15 cellular contexts compared by ENCODE assay signal in genomic region chr19:5969476-5969875, GRCh38. TPM values are rescaled to one million over a fixed set of nuclear protein-coding genes. Genes with fewer than 3 reads are reported as not detected.
DNase-seq lines count a peak whose midpoint lies in the region; ATAC-seq and TF ChIP-seq lines count a peak whose summit lies in the region.
"Had no signal": no experiment of that assay in that cellular context is flagged by ENCODE, and none has a peak within 500 bp of the region (broad histone marks: within the 10 kb centered on the region; RNA-seq: fewer than 3 reads in every experiment).

No MANE protein-coding gene starts in this region.

- no peak overlapping the region for H3K4me3 Mint-ChIP-seq in activated naive CD4-positive, alpha-beta T cell treated with anti-CD3 and anti-CD28 coated beads, Interleukin-2, amount 50 U/mL, for 24 hours
- H3K4me3 Mint-ChIP-seq in activated T-helper 17 cell treated with anti-CD3 and anti-CD28 coated beads, Interleukin-2, amount 50 U/mL, for 72 hours = no peak overlapping the region
- H3K4me3 Mint-ChIP-seq: neural crest cell; stimulated activated naive CD8-positive, alpha-beta T cell treated with anti-CD3 and anti-CD28 coated beads, Interleukin-15, Interleukin-2, amounts not matched to agents 100 ng/mL and 50 ng/mL, for 24 hours had no signal

- no peak for DNase-seq in activated naive CD4-positive, alpha-beta T cell treated with anti-CD3 and anti-CD28 coated beads, Interleukin-2, amount 50 U/mL, for 16 hours
- DNase-seq in thyroid gland = no peak
- DNase-seq in NCI-H187 (lab: John Stamatoyannopoulos, UW) = no peak
- no peak for DNase-seq in breast epithelium (ENCODE audit: low spot score in 2 of 2)
- no peak for DNase-seq in NCI-H2196 (lab: John Stamatoyannopoulos, UW; ENCODE audit: unreplicated experiment)
- DNase-seq: activated CD8-positive, alpha-beta memory T cell treated with anti-CD3 and anti-CD28 coated beads, Interleukin-2, amount 50 U/mL, for 48 hours; cortex of kidney; NCI-H1048 had no signal

- H3K27ac Mint-ChIP-seq in activated naive CD4-positive, alpha-beta T cell treated with anti-CD3 and anti-CD28 coated beads, Interleukin-2, amount 50 U/mL, for 24 hours = peak overlapping the region; percentile 41
- peak overlapping the region; percentile 77 for H3K27ac Mint-ChIP-seq in activated T-helper 17 cell treated with anti-CD3 and anti-CD28 coated beads, Interleukin-2, amount 50 U/mL, for 72 hours

- peaks cover 87% of the 10 kb centered on the region for H3K4me1 Mint-ChIP-seq in activated naive CD4-positive, alpha-beta T cell treated with anti-CD3 and anti-CD28 coated beads, Interleukin-2, amount 50 U/mL, for 24 hours
- peaks cover 40% of the 10 kb centered on the region for H3K4me1 Mint-ChIP-seq in activated T-helper 17 cell treated with anti-CD3 and anti-CD28 coated beads, Interleukin-2, amount 50 U/mL, for 72 hours

- H3K36me3 Mint-ChIP-seq in activated naive CD4-positive, alpha-beta T cell treated with anti-CD3 and anti-CD28 coated beads, Interleukin-2, amount 50 U/mL, for 24 hours = peaks cover 2% of the 10 kb centered on the region
- peaks cover 50% of the 10 kb centered on the region for H3K36me3 Mint-ChIP-seq in activated T-helper 17 cell treated with anti-CD3 and anti-CD28 coated beads, Interleukin-2, amount 50 U/mL, for 72 hours (ENCODE audit: low read depth)

- intact Hi-C loops in thyroid gland (cut with DNase I) = loop anchor here (10.0 kb wide), 1 partner anchor 165 kb away; the partner anchor contains the start of gene NRTN
- intact Hi-C loops in breast epithelium (cut with DNase I; ENCODE audit: low total_unique reads) = no loop called here

- ATAC-seq in activated T-helper 17 cell treated with anti-CD3 and anti-CD28 coated beads, Interleukin-2, amount 50 U/mL, for 72 hours (replicated peaks) = no peak

- H3K27me3 ChIP-seq in mucosa of stomach (ENCODE audit: control insufficient read depth, insufficient read depth, low read length) (no peaks in the 10 kb centered on the region), thyroid gland (no peaks in the 10 kb centered on the region), breast epithelium (no peaks in the 10 kb centered on the region)

- TF ChIP-seq CTCF in thyroid gland (IDR thresholded peaks at IDR 0.05) (no peak), breast epithelium (IDR thresholded peaks at IDR 0.05) (no peak)

- H3K9me3 ChIP-seq in mucosa of stomach (ENCODE audit: control insufficient read depth, low read length) (no peaks in the 10 kb centered on the region), thyroid gland (no peaks in the 10 kb centered on the region), breast epithelium (no peaks in the 10 kb centered on the region)

- H3K36me3 ChIP-seq in mucosa of stomach (ENCODE audit: control insufficient read depth, insufficient read depth, low read length) (no peaks in the 10 kb centered on the region), thyroid gland (peaks cover 0 to 4% of the 10 kb centered on the region in 2 donors), breast epithelium (no peaks in the 10 kb centered on the region)

- TF ChIP-seq POLR2A in thyroid gland (IDR thresholded peaks at IDR 0.05) (no peak), breast epithelium (IDR thresholded peaks at IDR 0.05) (no peak)

- 80 to 84% methylated on average over 8 of the region's 8 CpGs for WGBS in thyroid gland, 2 donors

- H3K4me1 ChIP-seq in mucosa of stomach (ENCODE audit: control insufficient read depth, insufficient read depth, low read length) (peaks cover 45% of the 10 kb centered on the region), thyroid gland (peaks cover 23 to 43% of the 10 kb centered on the region in 2 donors), breast epithelium (peaks cover 0 to 14% of the 10 kb centered on the region in 2 donors)

- no peaks in the 10 kb centered on the region for H3K27me3 Mint-ChIP-seq in activated naive CD4-positive, alpha-beta T cell treated with anti-CD3 and anti-CD28 coated beads, Interleukin-2, amount 50 U/mL, for 24 hours
- no peaks in the 10 kb centered on the region for H3K27me3 Mint-ChIP-seq in activated T-helper 17 cell treated with anti-CD3 and anti-CD28 coated beads, Interleukin-2, amount 50 U/mL, for 72 hours
- H3K27me3 Mint-ChIP-seq: stimulated activated naive CD8-positive, alpha-beta T cell treated with anti-CD3 and anti-CD28 coated beads, Interleukin-15, Interleukin-2, amounts not matched to agents 100 ng/mL and 50 ng/mL, for 24 hours had no signal

- H3K4me3 ChIP-seq in mucosa of stomach (ENCODE audit: low read length) = no peak overlapping the region
- no peak overlapping the region for H3K4me3 ChIP-seq in thyroid gland (replicated peaks in 1 of 3)
- H3K4me3 ChIP-seq in breast epithelium = no peak overlapping the region
- H3K4me3 ChIP-seq: lung, skin epidermis had no signal

- peak overlapping the region; percentile 26 for H3K9ac ChIP-seq in mucosa of stomach (ENCODE audit: low read length)

- no peaks in the 10 kb centered on the region for H3K9me3 Mint-ChIP-seq in activated naive CD4-positive, alpha-beta T cell treated with anti-CD3 and anti-CD28 coated beads, Interleukin-2, amount 50 U/mL, for 24 hours
- H3K9me3 Mint-ChIP-seq in activated T-helper 17 cell treated with anti-CD3 and anti-CD28 coated beads, Interleukin-2, amount 50 U/mL, for 72 hours = no peaks in the 10 kb centered on the region
- H3K9me3 Mint-ChIP-seq: neural crest cell; stimulated activated naive CD8-positive, alpha-beta T cell treated with anti-CD3 and anti-CD28 coated beads, Interleukin-15, Interleukin-2, amounts not matched to agents 100 ng/mL and 50 ng/mL, for 24 hours had no signal

- H3K27ac ChIP-seq in thyroid gland = peak overlapping the region; percentile 61 to 95 (median 91)
- H3K27ac ChIP-seq in breast epithelium = peak overlapping the region in 1 of 2 donors; percentile 75

RNA-seq across cellular contexts. Expression of gene RANBP3, which starts 8.5 kb away (rescaled TPM):
- total RNA-seq in activated T-helper 17 cell treated with anti-CD3 and anti-CD28 coated beads, Interleukin-2, amount 50 U/mL, for 72 hours = 100 to 1,000 TPM in 1 of 2 donors, 10 to 100 TPM in 1; 81.4 to 112 TPM
- total RNA-seq in thyroid gland (100 to 1,000 TPM in 1 of 4 donors, 10 to 100 TPM in 3; 57.8 to 148 (median 82.7) TPM), breast epithelium (10 to 100 TPM; 54.4 to 66.2 (median 64.9) TPM)

RNA-seq across cellular contexts. Expression of gene CAPS, which starts 55.4 kb away (rescaled TPM):
- 1 to 10 TPM; 3.8 to 5.1 TPM for total RNA-seq in activated T-helper 17 cell treated with anti-CD3 and anti-CD28 coated beads, Interleukin-2, amount 50 U/mL, for 72 hours
- total RNA-seq in thyroid gland (10 to 100 TPM in 3 of 4 donors, 1 to 10 TPM in 1; 9.0 to 48.8 (median 26.3) TPM), breast epithelium (10 to 100 TPM in 2 of 3 donors, 1 to 10 TPM in 1; 9.4 to 19.0 (median 16.4) TPM)
